ENCODE assay signal across 30 cellular contexts in genomic region chr4:2565533-2565932, GRCh38.
"Had no signal": no experiment of that assay in that cellular context is flagged by ENCODE, and none has a peak within 500 bp of the region (broad histone marks: within the 10 kb centered on the region; RNA-seq: fewer than 3 reads in every experiment).

No MANE protein-coding gene starts in this region.

- H3K9ac ChIP-seq: KMS-11 had no signal

- ATAC-seq: activated CD8-positive, alpha-beta T cell treated with anti-CD3 and anti-CD28 coated beads for 36 hours; PC-3 had no signal

- H3K27ac ChIP-seq: ascending aorta, cardiac muscle cell, KMS-11, Peyer's patch, RWPE1, WERI-Rb-1 had no signal

- DNase-seq: activated CD4-positive, alpha-beta T cell treated with anti-CD3 and anti-CD28 coated beads, Interleukin-2, amount 10 ng/mL, durations not matched to agents 24 days and 14 days; activated CD4-positive, alpha-beta T cell treated with anti-CD3 and anti-CD28 coated beads, Interleukin-2, amount 50 U/mL, for 4 hours; activated CD8-positive, alpha-beta T cell treated with anti-CD3 and anti-CD28 coated beads for 36 hours; activated gamma-delta T cell; activated naive CD4-positive, alpha-beta T cell treated with Interleukin-2 at 50 U/mL for 16 hours; activated naive CD8-positive, alpha-beta T cell treated with anti-CD3 and anti-CD28 coated beads, Interleukin-2, amount 10 ng/mL, durations not matched to agents 7 days and 5 days; activated T-cell treated with anti-CD3 and anti-CD28 coated beads, Interleukin-2, amount 50 U/mL, for 24 hours; amygdala; MM.1S; NCI-H1092 treated with DMSO at 0.1 percent for 48 hours; NCI-H1417; NCI-H146; NCI-H187; NCI-H2029 treated with DMSO at 0.1 percent for 48 hours; NCI-H2107; NCI-H226; NCI-H446 treated with DMSO at 0.1 percent for 48 hours; NCI-H524 treated with DMSO at 0.1 percent for 48 hours; PC-3; Right ventricle myocardium superior; SW 1271; T-helper 1 cell; T-helper 2 cell; T-helper 9 cell; WERI-Rb-1 had no signal

- H3K4me1 ChIP-seq: ascending aorta had no signal

- H3K27me3 ChIP-seq: ascending aorta, cardiac muscle cell, Peyer's patch had no signal

- H3K9me3 ChIP-seq: ascending aorta, Peyer's patch had no signal

- H3K4me2 ChIP-seq: KMS-11 had no signal

- H3K4me3 ChIP-seq: ascending aorta, cardiac muscle cell, Peyer's patch had no signal
